ENCODE assay signal across 1 cellular context in genomic region chr1:111886741-111887140, GRCh38.
TF ChIP-seq lines count a peak whose summit lies in the region.

No MANE protein-coding gene starts in this region.

TF ChIP-seq in GM23338, 12 proteins besides CTCF, POLR2A, EP300 and RAD21 (continued from another document):
- no peak for TF ChIP-seq ETS1 (IDR thresholded peaks at IDR 0.05)
- no peak for TF ChIP-seq REST (IDR thresholded peaks at IDR 0.05; ENCODE audit: unreplicated experiment)
- no peak for TF ChIP-seq STAT1 (IDR thresholded peaks at IDR 0.05; ENCODE audit: unreplicated experiment)
- no peak for TF ChIP-seq CREB1 (CRISPR knock-in tag; IDR thresholded peaks at IDR 0.05; ENCODE audit: low read depth)
